9 cellular contexts compared by ENCODE assay signal in genomic region chr2:20573611-20574422, GRCh38.
A peak's percentile ranks its signal among the peaks of the same experiment; 100 is the strongest.
DNase-seq lines count a peak whose midpoint lies in the region; ATAC-seq and TF ChIP-seq lines count a peak whose summit lies in the region.
"Had no signal": no experiment of that assay in that cellular context is flagged by ENCODE, and none has a peak within 500 bp of the region (broad histone marks: within the 10 kb centered on the region; RNA-seq: fewer than 3 reads in every experiment).

No MANE protein-coding gene starts in this region.

- TF ChIP-seq POLR2A in prostate gland (IDR thresholded peaks at IDR 0.05): no peak

- WGBS in prostate gland: 59% methylated on average over 10 of the region's 10 CpGs

- H3K4me1 Mint-ChIP-seq in CD4-positive, CD25-positive, alpha-beta regulatory T cell: peaks cover 8 to 18% (median 14%) of the 10 kb centered on the region in 4 donors

- H3K27ac Mint-ChIP-seq in CD4-positive, CD25-positive, alpha-beta regulatory T cell: peak overlapping the region; percentile 9 to 78 (median 59)

- H3K27me3 ChIP-seq in CD4-positive, CD25-positive, alpha-beta regulatory T cell (ENCODE audit: control insufficient read depth, insufficient read depth, low read length): no peaks in the 10 kb centered on the region
- H3K27me3 ChIP-seq in prostate gland (replicated peaks; ENCODE audit: insufficient read depth): no peaks in the 10 kb centered on the region

- DNase-seq in CD4-positive, CD25-positive, alpha-beta regulatory T cell: no peak
- DNase-seq in SK-N-DZ (ENCODE audit: low spot score) (peak; percentile 28), globus pallidus (ENCODE audit: low spot score) (peak; percentile 87), prostate gland (ENCODE audit: low spot score) (peak; percentile 34), GM19240 (ENCODE audit: insufficient read length, low spot score) (no peak), NCI-H2029 treated with DMSO at 0.1 percent for 48 hours (lab: John Stamatoyannopoulos, UW) (no peak)

- H3K27me3 Mint-ChIP-seq in CD4-positive, CD25-positive, alpha-beta regulatory T cell: no peaks in the 10 kb centered on the region

- H3K9me3 Mint-ChIP-seq in CD4-positive, CD25-positive, alpha-beta regulatory T cell: no peaks in the 10 kb centered on the region

- H3K4me3 ChIP-seq in CD4-positive, CD25-positive, alpha-beta regulatory T cell (ENCODE audit: low read depth, low read length): no peak overlapping the region
- H3K4me3 ChIP-seq in prostate gland: no peak overlapping the region

- TF ChIP-seq CTCF in prostate gland (IDR thresholded peaks at IDR 0.05): no peak

- no peak for ATAC-seq in CD4-positive, CD25-positive, alpha-beta regulatory T cell (ENCODE audit: low read depth in 2 of 2)
- ATAC-seq in HG03045 (IDR thresholded peaks at IDR 0.05; ENCODE audit: unreplicated experiment): no peak
- no peak for ATAC-seq in GM18858 (IDR thresholded peaks at IDR 0.05; ENCODE audit: unreplicated experiment)
- ATAC-seq: Panc1 had no signal

- no peak overlapping the region for H3K27ac ChIP-seq in CD4-positive, CD25-positive, alpha-beta regulatory T cell (ENCODE audit: insufficient read depth, low read length, poor library complexity, severe bottlenecking)
- peak overlapping the region; percentile 36 to 54 for H3K27ac ChIP-seq in prostate gland

- H3K4me1 ChIP-seq in CD4-positive, CD25-positive, alpha-beta regulatory T cell (ENCODE audit: control insufficient read depth, insufficient read depth, low read length, poor library complexity, severe bottlenecking): peaks cover 10% of the 10 kb centered on the region
- H3K4me1 ChIP-seq in prostate gland (replicated peaks): no peaks in the 10 kb centered on the region

- intact Hi-C loops in prostate gland (cut with DNase I): no loop called here

- H3K9me3 ChIP-seq in CD4-positive, CD25-positive, alpha-beta regulatory T cell (ENCODE audit: control insufficient read depth in 2 of 2, low read length in 2 of 2): no peaks in the 10 kb centered on the region
- no peaks in the 10 kb centered on the region for H3K9me3 ChIP-seq in prostate gland

- no peaks in the 10 kb centered on the region for H3K36me3 ChIP-seq in CD4-positive, CD25-positive, alpha-beta regulatory T cell (ENCODE audit: control insufficient read depth, insufficient read depth, low read length)
- H3K36me3 ChIP-seq in prostate gland: no peaks in the 10 kb centered on the region

- peaks cover 3% of the 10 kb centered on the region for H3K36me3 Mint-ChIP-seq in CD4-positive, CD25-positive, alpha-beta regulatory T cell

- no peak overlapping the region for H3K4me3 Mint-ChIP-seq in CD4-positive, CD25-positive, alpha-beta regulatory T cell

Comparison
In these comparisons a context has a peak if more than half of its experiments do, and no peak if none do; other contexts are left out.
1. DNase-seq: peak in SK-N-DZ (single experiment), globus pallidus (single experiment) and prostate gland (single experiment); none in CD4-positive, CD25-positive, alpha-beta regulatory T cell (0 of 3), GM19240 (single experiment) and NCI-H2029 treated with DMSO at 0.1 percent for 48 hours (single experiment).